11 cellular contexts compared by ENCODE assay signal in genomic region chr3:98612996-98613517, GRCh38. TPM values are rescaled to one million over a fixed set of nuclear protein-coding genes. Genes with fewer than 3 reads are reported as not detected.
DNase-seq lines count a peak whose midpoint lies in the region; ATAC-seq and TF ChIP-seq lines count a peak whose summit lies in the region.
"Had no signal": no experiment of that assay in that cellular context is flagged by ENCODE, and none has a peak within 500 bp of the region (broad histone marks: within the 10 kb centered on the region; RNA-seq: fewer than 3 reads in every experiment).

No MANE protein-coding gene starts in this region.

- H3K9me3 ChIP-seq in OCI-LY7 (ENCODE audit: low read length) = no peaks in the 10 kb centered on the region
- no peaks in the 10 kb centered on the region for H3K9me3 ChIP-seq in trophoblast cell (ENCODE audit: insufficient read depth, low read depth, low read length)
- H3K9me3 ChIP-seq in HAP-1 = no peaks in the 10 kb centered on the region
- H3K9me3 ChIP-seq: SJSA1 had no signal

- H3K18ac ChIP-seq in trophoblast cell (ENCODE audit: low read length) = no peak overlapping the region

- no peak overlapping the region for H3K4me3 ChIP-seq in OCI-LY7 (ENCODE audit: low read depth, low read length, poor library complexity, severe bottlenecking)
- no peak overlapping the region for H3K4me3 ChIP-seq in trophoblast cell (ENCODE audit: low read depth, low read length)
- no peak overlapping the region for H3K4me3 ChIP-seq in HAP-1
- H3K4me3 ChIP-seq: SJSA1 had no signal

- CTCF ChIA-PET in OCI-LY7 (lab: Charles Lee; ENCODE audit: unreplicated experiment) = no interaction called here

- no peaks in the 10 kb centered on the region for H3K36me3 ChIP-seq in OCI-LY7 (ENCODE audit: insufficient read depth, low read length)
- no peaks in the 10 kb centered on the region for H3K36me3 ChIP-seq in trophoblast cell (ENCODE audit: control insufficient read depth in 1 of 2, insufficient read depth in 2 of 2, low read length in 2 of 2)
- no peaks in the 10 kb centered on the region for H3K36me3 ChIP-seq in HAP-1 (replicated peaks)
- H3K36me3 ChIP-seq: SJSA1 had no signal

- H3K4me2 ChIP-seq in OCI-LY7 (ENCODE audit: low read length) (no peak overlapping the region), trophoblast cell (ENCODE audit: low read length) (no peak overlapping the region)

- no peak overlapping the region for H2BK12ac ChIP-seq in trophoblast cell (ENCODE audit: low read length)

- no peak overlapping the region for H2BK120ac ChIP-seq in trophoblast cell (ENCODE audit: insufficient read depth, low read length, poor library complexity)

- H3K4me3 Mint-ChIP-seq in activated T-helper 1 cell treated with anti-CD3 and anti-CD28 coated beads, Interleukin-12 subunit alpha, Interleukin-12 subunit beta, Interleukin-2, Interleukin-4 antibody, amounts not matched to agents 30 ng/mL and 10 ng/mL and 1 ng/mL, durations not matched to agents 14 hours and 24 hours and 36 hours = no peak overlapping the region

- no peak overlapping the region for H3K9ac ChIP-seq in trophoblast cell (ENCODE audit: low read length)

- POLR2A ChIA-PET in OCI-LY7 (lab: Charles Lee) = no interaction called here

- no peaks in the 10 kb centered on the region for H3K79me1 ChIP-seq in trophoblast cell (ENCODE audit: low read length)

- no peaks in the 10 kb centered on the region for H3K4me1 Mint-ChIP-seq in activated T-helper 1 cell treated with anti-CD3 and anti-CD28 coated beads, Interleukin-12 subunit alpha, Interleukin-12 subunit beta, Interleukin-2, Interleukin-4 antibody, amounts not matched to agents 30 ng/mL and 10 ng/mL and 1 ng/mL, durations not matched to agents 14 hours and 24 hours and 36 hours (ENCODE audit: low read depth)
- H3K4me1 Mint-ChIP-seq: IgD-negative memory B cell had no signal

- H3K9me2 ChIP-seq in OCI-LY7 (ENCODE audit: insufficient read depth, low read length) = no peaks in the 10 kb centered on the region

- no peaks in the 10 kb centered on the region for H3K27me3 ChIP-seq in trophoblast cell (ENCODE audit: insufficient read depth, low read length)
- H3K27me3 ChIP-seq in HAP-1 (ENCODE audit: low read depth) = 0 out of 2 replicates have a peak, but pooled peaks cover 4% of the 10 kb centered on the region

- no peak overlapping the region for H2AFZ ChIP-seq in OCI-LY7 (ENCODE audit: low read length)
- peak overlapping the region; percentile 62 for H2AFZ ChIP-seq in trophoblast cell (ENCODE audit: insufficient read depth, low read length, poor library complexity)

- no peak overlapping the region for H4K91ac ChIP-seq in trophoblast cell (ENCODE audit: low read depth, low read length)

- no peak overlapping the region for H3K23ac ChIP-seq in trophoblast cell (ENCODE audit: low read length)

- no peaks in the 10 kb centered on the region for H3K4me1 ChIP-seq in OCI-LY7 (ENCODE audit: insufficient read depth, low read length, poor library complexity, severe bottlenecking)
- H3K4me1 ChIP-seq in trophoblast cell (ENCODE audit: control insufficient read depth in 1 of 2, insufficient read depth in 2 of 2, low read length in 2 of 2) = peaks cover 0 to 2% of the 10 kb centered on the region in 2 experiments
- no peaks in the 10 kb centered on the region for H3K4me1 ChIP-seq in HAP-1
- H3K4me1 ChIP-seq: SJSA1 had no signal

- intact Hi-C loops in OCI-LY7 (cut with micrococcal nuclease; ENCODE audit: unreplicated experiment) = no loop called here
- intact Hi-C loops in activated T-helper 1 cell treated with anti-CD3 and anti-CD28 coated beads, Interleukin-12 subunit alpha, Interleukin-12 subunit beta, Interleukin-2, Interleukin-4 antibody, amounts not matched to agents 30 ng/mL and 10 ng/mL and 1 ng/mL, durations not matched to agents 14 hours and 24 hours and 36 hours (cut with micrococcal nuclease) = no loop called here

- BruUV-seq in OCI-LY7 (replicated peaks; lab: Mats Ljungman, UMichigan) = no TSS peak

- H3K27ac Mint-ChIP-seq in activated T-helper 1 cell treated with anti-CD3 and anti-CD28 coated beads, Interleukin-12 subunit alpha, Interleukin-12 subunit beta, Interleukin-2, Interleukin-4 antibody, amounts not matched to agents 30 ng/mL and 10 ng/mL and 1 ng/mL, durations not matched to agents 14 hours and 24 hours and 36 hours = no peak overlapping the region
- H3K27ac Mint-ChIP-seq: IgD-negative memory B cell had no signal

- peak; percentile 10; the same call in 1 of the 2 replicates for TF ChIP-seq CTCF in OCI-LY7 (conservative IDR thresholded peaks at IDR 0.05; ENCODE audit: low read length)

- H4K8ac ChIP-seq in trophoblast cell (ENCODE audit: low read depth, low read length) = peak overlapping the region; percentile 25

- H4K12ac ChIP-seq in trophoblast cell (ENCODE audit: low read depth, low read length) = peak overlapping the region; percentile 31

- H3K27me3 Mint-ChIP-seq in activated T-helper 1 cell treated with anti-CD3 and anti-CD28 coated beads, Interleukin-12 subunit alpha, Interleukin-12 subunit beta, Interleukin-2, Interleukin-4 antibody, amounts not matched to agents 30 ng/mL and 10 ng/mL and 1 ng/mL, durations not matched to agents 14 hours and 24 hours and 36 hours (ENCODE audit: insufficient read depth) = peaks cover 18% of the 10 kb centered on the region
- H3K27me3 Mint-ChIP-seq: IgD-negative memory B cell had no signal

- H4K20me1 ChIP-seq in OCI-LY7 (ENCODE audit: insufficient read depth, low read length) = no peaks in the 10 kb centered on the region

- DNase-seq in OCI-LY7 (ENCODE audit: low spot score) = no peak
- no peak for DNase-seq in trophoblast cell
- DNase-seq in T-helper 1 cell = no peak
- DNase-seq in HAP-1 (ENCODE audit: low spot score in 2 of 2) = no peak
- no peak for DNase-seq in inferior parietal cortex (ENCODE audit: extremely low spot score)
- no peak for DNase-seq in activated T-helper 1 cell treated with anti-CD3 and anti-CD28 coated beads, Interleukin-12 subunit alpha, Interleukin-12 subunit beta, Interleukin-2, Interleukin-4 antibody, amounts not matched to agents 30 ng/mL and 10 ng/mL and 1 ng/mL, durations not matched to agents 14 hours and 24 hours and 36 hours (ENCODE audit: low spot score)
- DNase-seq: activated effector memory CD4-positive, alpha-beta T cell treated with anti-CD3 and anti-CD28 coated beads, Interleukin-2, amount 50 U/mL, for 16 hours had no signal

- H3K27ac ChIP-seq in OCI-LY7 (ENCODE audit: low read depth, low read length, poor library complexity, severe bottlenecking) (no peak overlapping the region), trophoblast cell (ENCODE audit: low read depth, low read length) (no peak overlapping the region)
- H3K27ac ChIP-seq: SJSA1 had no signal

- H3K36me3 Mint-ChIP-seq in activated T-helper 1 cell treated with anti-CD3 and anti-CD28 coated beads, Interleukin-12 subunit alpha, Interleukin-12 subunit beta, Interleukin-2, Interleukin-4 antibody, amounts not matched to agents 30 ng/mL and 10 ng/mL and 1 ng/mL, durations not matched to agents 14 hours and 24 hours and 36 hours (ENCODE audit: low read depth) = no peaks in the 10 kb centered on the region

- no peak overlapping the region for H2AK5ac ChIP-seq in trophoblast cell (ENCODE audit: low read length)

- H3K79me2 ChIP-seq in OCI-LY7 (ENCODE audit: insufficient read depth, low read depth, low read length) (no peaks in the 10 kb centered on the region), trophoblast cell (ENCODE audit: control insufficient read depth, insufficient read depth, low read length, poor library complexity) (no peaks in the 10 kb centered on the region)

- in situ Hi-C loops in HAP-1 (cut with MboI; ENCODE audit: low sequenced_read_pairs) = no loop called here

- H3K4ac ChIP-seq in trophoblast cell (ENCODE audit: low read depth, low read length) = no peak overlapping the region

- H3K9me3 Mint-ChIP-seq in activated T-helper 1 cell treated with anti-CD3 and anti-CD28 coated beads, Interleukin-12 subunit alpha, Interleukin-12 subunit beta, Interleukin-2, Interleukin-4 antibody, amounts not matched to agents 30 ng/mL and 10 ng/mL and 1 ng/mL, durations not matched to agents 14 hours and 24 hours and 36 hours = no peaks in the 10 kb centered on the region

- WGBS in trophoblast cell (ENCODE audit: extremely low coverage, insufficient coverage, insufficient read length) = no CpG with 5 or more reads among the region's 6 CpGs

- no peak overlapping the region for H2BK5ac ChIP-seq in trophoblast cell (ENCODE audit: low read depth, low read length, poor library complexity)

- H3K14ac ChIP-seq in trophoblast cell (ENCODE audit: low read length) = no peak overlapping the region

- peak; percentile 42 for ATAC-seq in GM18907 (IDR thresholded peaks at IDR 0.05; ENCODE audit: unreplicated experiment)
- peak; percentile 89 for ATAC-seq in HG02870 (IDR thresholded peaks at IDR 0.05; ENCODE audit: unreplicated experiment)

RNA-seq across cellular contexts. Expression of gene CPOX, which starts 19.6 kb away (rescaled TPM):
- 14.7 and 16.4 TPM in 2 replicates for total RNA-seq in OCI-LY7 (2014; rRNA removed; shearing (Covaris generic))
- total RNA-seq in OCI-LY7 (2022) = 8.8 and 10.1 TPM in 2 replicates
- 17.9 and 18.8 TPM in 2 replicates for polyA plus RNA-seq in trophoblast cell (2013)
- 42.2 and 47.4 TPM in 2 replicates for total RNA-seq in activated T-helper 1 cell treated with anti-CD3 and anti-CD28 coated beads, Interleukin-12 subunit alpha, Interleukin-12 subunit beta, Interleukin-2, Interleukin-4 antibody, amounts not matched to agents 30 ng/mL and 10 ng/mL and 1 ng/mL, durations not matched to agents 14 hours and 24 hours and 36 hours
